ENCODE assay signal across 11 cellular contexts in genomic region chr4:111798840-111799239, GRCh38.
DNase-seq lines count a peak whose midpoint lies in the region; TF ChIP-seq lines count a peak whose summit lies in the region.
"Had no signal": no experiment of that assay in that cellular context is flagged by ENCODE, and none has a peak within 500 bp of the region (broad histone marks: within the 10 kb centered on the region; RNA-seq: fewer than 3 reads in every experiment).

No MANE protein-coding gene starts in this region.

- CTCF ChIA-PET in activated CD4-positive, alpha-beta memory T cell treated with anti-CD3 and anti-CD28 coated beads, Interleukin-2, amount 10 ng/mL, durations not matched to agents 7 days and 5 days (lab: Charles Lee), result no interaction called here

- DNase-seq in H4 (ENCODE audit: low spot score) (peak; percentile 7), NCI-H526 (lab: John Stamatoyannopoulos, UW) (peak; percentile 22 to 64), chondrocyte (ENCODE audit: low spot score) (no peak), neural crest cell (ENCODE audit: low read depth, low spot score) (no peak), dedifferentiated amniotic fluid mesenchymal stem cell (ENCODE audit: extremely low spot score) (no peak), SHP77 (lab: John Stamatoyannopoulos, UW) (no peak)
- DNase-seq in activated CD4-positive, alpha-beta memory T cell treated with anti-CD3 and anti-CD28 coated beads, Interleukin-2, amount 10 ng/mL, durations not matched to agents 7 days and 5 days, result no peak
- DNase-seq: colonic mucosa; NCI-H1694 treated with DMSO at 0.1 percent for 48 hours; posterior cingulate gyrus; stimulated activated CD4-positive, alpha-beta T cell treated with anti-CD3 and anti-CD28 coated beads, Interleukin-12 subunit alpha, Interleukin-12 subunit beta, amount 100 ng/mL, for 4 hours had no signal

- H3K27me3 Mint-ChIP-seq in chondrocyte (ENCODE audit: low read depth), result peaks cover 9% of the 10 kb centered on the region
- no peaks in the 10 kb centered on the region for H3K27me3 Mint-ChIP-seq in neural crest cell (ENCODE audit: low read depth)
- no peaks in the 10 kb centered on the region for H3K27me3 Mint-ChIP-seq in activated CD4-positive, alpha-beta memory T cell treated with anti-CD3 and anti-CD28 coated beads, Interleukin-2, amount 10 ng/mL, durations not matched to agents 7 days and 5 days

- H3K4me1 Mint-ChIP-seq in chondrocyte (ENCODE audit: low read depth) (no peaks in the 10 kb centered on the region), neural crest cell (peaks cover under 1% of the 10 kb centered on the region)
- H3K4me1 Mint-ChIP-seq in activated CD4-positive, alpha-beta memory T cell treated with anti-CD3 and anti-CD28 coated beads, Interleukin-2, amount 10 ng/mL, durations not matched to agents 7 days and 5 days, result no peaks in the 10 kb centered on the region

- no peaks in the 10 kb centered on the region for H3K9me3 Mint-ChIP-seq in chondrocyte (ENCODE audit: low read depth)
- H3K9me3 Mint-ChIP-seq in neural crest cell, result no peaks in the 10 kb centered on the region
- H3K9me3 Mint-ChIP-seq in activated CD4-positive, alpha-beta memory T cell treated with anti-CD3 and anti-CD28 coated beads, Interleukin-2, amount 10 ng/mL, durations not matched to agents 7 days and 5 days, result no peaks in the 10 kb centered on the region

- H3K4me3 Mint-ChIP-seq in chondrocyte (ENCODE audit: unreplicated experiment) (no peak overlapping the region), neural crest cell (no peak overlapping the region)
- no peak overlapping the region for H3K4me3 Mint-ChIP-seq in activated CD4-positive, alpha-beta memory T cell treated with anti-CD3 and anti-CD28 coated beads, Interleukin-2, amount 10 ng/mL, durations not matched to agents 7 days and 5 days

- no peaks in the 10 kb centered on the region for H3K36me3 Mint-ChIP-seq in chondrocyte (ENCODE audit: low read depth)
- H3K36me3 Mint-ChIP-seq in neural crest cell (ENCODE audit: low read depth), result no peaks in the 10 kb centered on the region
- no peaks in the 10 kb centered on the region for H3K36me3 Mint-ChIP-seq in activated CD4-positive, alpha-beta memory T cell treated with anti-CD3 and anti-CD28 coated beads, Interleukin-2, amount 10 ng/mL, durations not matched to agents 7 days and 5 days (ENCODE audit: low read depth)

- H3K27ac Mint-ChIP-seq in chondrocyte (ENCODE audit: unreplicated experiment) (no peak overlapping the region), neural crest cell (ENCODE audit: unreplicated experiment) (no peak overlapping the region)
- H3K27ac Mint-ChIP-seq in activated CD4-positive, alpha-beta memory T cell treated with anti-CD3 and anti-CD28 coated beads, Interleukin-2, amount 10 ng/mL, durations not matched to agents 7 days and 5 days, result no peak overlapping the region

- POLR2A ChIA-PET in activated CD4-positive, alpha-beta memory T cell treated with anti-CD3 and anti-CD28 coated beads, Interleukin-2, amount 10 ng/mL, durations not matched to agents 7 days and 5 days (lab: Charles Lee), result no interaction called here

- peak; percentile 64 for TF ChIP-seq CTCF in chondrocyte (IDR thresholded peaks at IDR 0.05)
- TF ChIP-seq CTCF in neural crest cell (conservative IDR thresholded peaks at IDR 0.05), result peak; percentile 52

Comparison
In these comparisons a context has a peak if more than half of its experiments do, and no peak if none do; other contexts are left out.
1. DNase-seq: peak in H4 (single experiment) and NCI-H526 (2 of 2); none in chondrocyte (single experiment), neural crest cell (single experiment), dedifferentiated amniotic fluid mesenchymal stem cell (single experiment), SHP77 (0 of 2) and activated CD4-positive, alpha-beta memory T cell treated with anti-CD3 and anti-CD28 coated beads, Interleukin-2, amount 10 ng/mL, durations not matched to agents 7 days and 5 days (single experiment).